ENCODE assay signal across 8 cellular contexts in genomic region chr3:98522538-98523281, GRCh38. TPM values are rescaled to one million over a fixed set of nuclear protein-coding genes. Genes with fewer than 3 reads are reported as not detected.
DNase-seq lines count a peak whose midpoint lies in the region; FAIRE-seq and TF ChIP-seq lines count a peak whose summit lies in the region.

CLDND1 (minus strand) TSS chr3:98522902; CDS start chr3:98521424, 1,478 bp downstream.

- no peaks in the 10 kb centered on the region for H3K9me3 Mint-ChIP-seq in activated naive CD4-positive, alpha-beta T cell treated with anti-CD3 and anti-CD28 coated beads for 36 hours

- no peak within 1 kb of the TSS for H3K14ac ChIP-seq in neuronal stem cell (ENCODE audit: low read length)

- no peak for TF ChIP-seq CTCF in HFF-Myc (IDR thresholded peaks at IDR 0.05; ENCODE audit: low read depth, low read length, missing control alignments)
- no peak for TF ChIP-seq CTCF in subcutaneous adipose tissue (IDR thresholded peaks at IDR 0.05; ENCODE audit: low read depth)

- CTCF ChIA-PET in activated naive CD4-positive, alpha-beta T cell treated with anti-CD3 and anti-CD28 coated beads for 36 hours (lab: Charles Lee) = interaction anchor here (0.8 to 1.2 kb wide), 5 partner anchors 33 to 72 kb away, joined by 3 to 8 read pairs (median 3); no protein-coding TSS in a partner anchor

- H3K4me1 Mint-ChIP-seq in activated naive CD4-positive, alpha-beta T cell treated with anti-CD3 and anti-CD28 coated beads for 36 hours (ENCODE audit: low read depth) = peaks cover 43% of the 10 kb centered on the region

- no peak within 1 kb of the TSS for H2BK12ac ChIP-seq in neuronal stem cell (ENCODE audit: low read length)

- H4K8ac ChIP-seq in neuronal stem cell (ENCODE audit: low read depth, low read length) = peak within 1 kb of the TSS; percentile 17

- H3K27me3 Mint-ChIP-seq in activated naive CD4-positive, alpha-beta T cell treated with anti-CD3 and anti-CD28 coated beads for 36 hours (ENCODE audit: low read depth) = no peaks in the 10 kb centered on the region

- peak within 1 kb of the TSS; percentile 66 for H3K4me2 ChIP-seq in neuronal stem cell (ENCODE audit: insufficient read depth, low read length, poor library complexity, severe bottlenecking)

- H2AFZ ChIP-seq in neuronal stem cell (ENCODE audit: low read length) = peak within 1 kb of the TSS; percentile 93

- no peak for FAIRE-seq in frontal cortex (lab: Jason Lieb, UNC)

- H3K27ac ChIP-seq in neuronal stem cell (replicated peaks; ENCODE audit: low read length) = peak within 1 kb of the TSS; percentile 83

- H2BK120ac ChIP-seq in neuronal stem cell (ENCODE audit: low read depth, low read length) = no peak within 1 kb of the TSS

- H3K79me1 ChIP-seq in neuronal stem cell (ENCODE audit: low read depth, low read length) = no peaks in the 10 kb centered on the region

- peak within 1 kb of the TSS; percentile 95 for H3K23ac ChIP-seq in neuronal stem cell (ENCODE audit: low read depth, low read length, poor library complexity)

- no peak within 1 kb of the TSS for H4K91ac ChIP-seq in neuronal stem cell (ENCODE audit: low read depth, low read length, poor library complexity)

- H3K27me3 ChIP-seq in neuronal stem cell (ENCODE audit: control insufficient read depth in 3 of 3, insufficient read depth in 3 of 3, low read depth in 1 of 3, low read length in 3 of 3) = peaks cover 0 to 3% (median 0%) of the 10 kb centered on the region in 3 experiments

- H2BK5ac ChIP-seq in neuronal stem cell (ENCODE audit: low read length) = peak within 1 kb of the TSS; percentile 82

- peaks cover 4 to 36% of the 10 kb centered on the region in 2 donors for H3K36me3 ChIP-seq in neuronal stem cell (replicated peaks in 1 of 2; ENCODE audit: control insufficient read depth in 2 of 2, insufficient read depth in 2 of 2, low read length in 2 of 2)

- intact Hi-C loops in activated naive CD4-positive, alpha-beta T cell treated with anti-CD3 and anti-CD28 coated beads for 36 hours (cut with micrococcal nuclease) = loop anchor here (1.0 to 10.0 kb wide), 10 partner anchors 14 to 1742 kb away; partner anchors contain the start of genes ARL6, CMSS1, CPOX and DCBLD2

- peak within 1 kb of the TSS; percentile 93 for H3K27ac Mint-ChIP-seq in activated naive CD4-positive, alpha-beta T cell treated with anti-CD3 and anti-CD28 coated beads for 36 hours

- H3K36me3 Mint-ChIP-seq in activated naive CD4-positive, alpha-beta T cell treated with anti-CD3 and anti-CD28 coated beads for 36 hours (ENCODE audit: low read depth) = peaks cover 26% of the 10 kb centered on the region

- no peak within 1 kb of the TSS for H2BK15ac ChIP-seq in neuronal stem cell (ENCODE audit: low read length)

- H2AK5ac ChIP-seq in neuronal stem cell (ENCODE audit: low read depth, low read length) = no peak within 1 kb of the TSS

- no peaks in the 10 kb centered on the region for H3K9me3 ChIP-seq in neuronal stem cell (replicated peaks in 1 of 2; ENCODE audit: control insufficient read depth in 2 of 2, insufficient read depth in 1 of 2, low read depth in 1 of 2, low read length in 2 of 2)

- peak within 1 kb of the TSS; percentile 70 for H3K9ac ChIP-seq in neuronal stem cell (ENCODE audit: low read depth, low read length, poor library complexity)

- H3K18ac ChIP-seq in neuronal stem cell (ENCODE audit: low read length) = peak within 1 kb of the TSS; percentile 94

- H3K4ac ChIP-seq in neuronal stem cell (ENCODE audit: low read length) = no peak within 1 kb of the TSS

- H3K4me1 ChIP-seq in neuronal stem cell (ENCODE audit: control insufficient read depth in 2 of 2, insufficient read depth in 1 of 2, low read depth in 1 of 2, low read length in 2 of 2) = peaks cover 0 to 7% of the 10 kb centered on the region in 2 donors

- no CpG with 5 or more reads among the region's 63 CpGs for WGBS in neuronal stem cell (ENCODE audit: extremely low coverage in 2 of 2, insufficient read length in 2 of 2, insufficient replicate concordance in 1 of 2), 2 donors

- H3K4me3 Mint-ChIP-seq in activated naive CD4-positive, alpha-beta T cell treated with anti-CD3 and anti-CD28 coated beads for 36 hours = peak within 1 kb of the TSS; percentile 89

- H3K4me3 ChIP-seq in HFF-Myc (replicated peaks; ENCODE audit: low read depth, low read length) (peak within 1 kb of the TSS; percentile 75), neuronal stem cell (ENCODE audit: low read length in 2 of 2) (peak within 1 kb of the TSS; percentile 68 to 96)

- DNase-seq in GM03348 (ENCODE audit: low spot score) (peak; percentile 98), HFF-Myc (ENCODE audit: extremely low read depth, low read depth) (peak; percentile 72), NAMALWA (ENCODE audit: low spot score) (peak; percentile 98), SK-N-DZ (ENCODE audit: low spot score) (peak; percentile 96), frontal cortex (ENCODE audit: low spot score in 2 of 2) (peak; percentile 95 to 96), neuronal stem cell (ENCODE audit: low spot score) (peak; percentile 93)
- peak; percentile 96 for DNase-seq in activated naive CD4-positive, alpha-beta T cell treated with anti-CD3 and anti-CD28 coated beads for 36 hours

RNA-seq across cellular contexts. Expression of gene CLDND1, which starts in this region (rescaled TPM):
- 112 and 118 TPM in 2 replicates for polyA plus RNA-seq in SK-N-DZ (2014; cell fraction: cytosol; rRNA removed)
- 158 and 217 TPM in 2 replicates for polyA plus RNA-seq in SK-N-DZ (2014; cell fraction: nucleus; rRNA removed)
- total RNA-seq in activated naive CD4-positive, alpha-beta T cell treated with anti-CD3 and anti-CD28 coated beads for 36 hours = 10 to 100 TPM; 91.7 to 94.6 TPM
- total RNA-seq in frontal cortex (124 TPM), subcutaneous adipose tissue (100 to 1,000 TPM in 3 of 4 donors, 10 to 100 TPM in 1; 68.8 to 152 (median 114) TPM)
- 104 TPM for polyA plus RNA-seq in neuronal stem cell (2013, experiment 1 of 2)
- polyA plus RNA-seq in neuronal stem cell (2013, experiment 2 of 2) = 103 TPM

Comparison
In these comparisons a context has a peak if more than half of its experiments do, and no peak if none do; other contexts are left out.
1. Peak in every context shown above with its lines: DNase-seq, H3K4me3 ChIP-seq and H3K27ac ChIP-seq.